In the genomic region with DNA sequence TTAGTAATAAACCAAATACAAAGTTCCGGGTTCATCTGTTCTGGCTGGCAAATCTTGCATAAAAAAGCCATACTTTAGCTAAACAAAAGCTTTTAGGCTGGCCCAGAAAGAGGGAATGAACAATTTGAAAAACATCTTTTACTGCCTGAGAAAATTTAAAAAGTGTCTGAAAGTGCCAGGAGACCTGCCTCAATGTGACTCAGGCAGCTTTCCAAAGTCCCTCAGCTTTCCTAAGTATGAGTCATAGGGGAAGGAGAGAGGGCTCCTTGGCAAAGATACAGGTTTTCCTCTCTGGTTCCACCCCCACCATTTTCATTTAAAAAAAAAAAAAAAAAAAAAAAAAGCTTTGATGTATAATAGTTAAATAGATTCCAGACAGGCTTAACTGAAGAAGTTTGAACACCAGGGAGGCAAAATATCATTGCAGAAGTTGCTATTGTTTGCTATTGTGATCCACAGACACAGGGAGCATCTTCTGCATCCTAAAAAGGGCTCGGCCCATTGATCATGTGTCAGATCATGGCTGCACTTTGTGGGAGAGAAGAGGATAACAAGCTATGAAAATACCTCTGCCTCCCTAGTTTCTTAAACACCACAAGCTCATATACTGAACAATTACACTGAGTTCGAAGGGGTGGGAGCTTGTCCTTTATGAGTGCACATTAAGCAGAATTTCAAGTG, we compare ENCODE assay signal across 9 cellular contexts.
DNase-seq lines count a peak whose midpoint lies in the region; ATAC-seq and TF ChIP-seq lines count a peak whose summit lies in the region.
"Had no signal": no experiment of that assay in that cellular context is flagged by ENCODE, and none has a peak within 500 bp of the region (broad histone marks: within the 10 kb centered on the region; RNA-seq: fewer than 3 reads in every experiment).

No MANE protein-coding gene starts in this region.

- H3K27ac ChIP-seq in endodermal cell (ENCODE audit: low read depth, low read length) = peak overlapping the region; percentile 40

- H3K9me3 Mint-ChIP-seq in endodermal cell (no peaks in the 10 kb centered on the region), nephron (no peaks in the 10 kb centered on the region)
- no peaks in the 10 kb centered on the region for H3K9me3 Mint-ChIP-seq in activated T-helper 17 cell treated with anti-CD3 and anti-CD28 coated beads, Interleukin-2, amount 50 U/mL, for 72 hours

- 94 to 100% methylated on average over 1 to 3 of the region's 3 CpGs for WGBS in endodermal cell (ENCODE audit: insufficient coverage in 1 of 2, insufficient read length in 1 of 2), 2 experiments

- H3K27ac Mint-ChIP-seq in endodermal cell = no peak overlapping the region
- peak overlapping the region; percentile 60 to 74 (median 63) for H3K27ac Mint-ChIP-seq in nephron
- H3K27ac Mint-ChIP-seq in activated T-helper 17 cell treated with anti-CD3 and anti-CD28 coated beads, Interleukin-2, amount 50 U/mL, for 72 hours = no peak overlapping the region

- H3K27me3 ChIP-seq in endodermal cell (ENCODE audit: control insufficient read depth, insufficient read depth, low read length, poor library complexity, severe bottlenecking) = no peaks in the 10 kb centered on the region

- H3K4me1 Mint-ChIP-seq in endodermal cell (peaks cover 31% of the 10 kb centered on the region), nephron (peaks cover 57% of the 10 kb centered on the region)
- peaks cover 19% of the 10 kb centered on the region for H3K4me1 Mint-ChIP-seq in activated T-helper 17 cell treated with anti-CD3 and anti-CD28 coated beads, Interleukin-2, amount 50 U/mL, for 72 hours

- H3K27me3 Mint-ChIP-seq in endodermal cell (ENCODE audit: insufficient read depth) (no peaks in the 10 kb centered on the region), nephron (ENCODE audit: low read depth) (no peaks in the 10 kb centered on the region)
- H3K27me3 Mint-ChIP-seq in activated T-helper 17 cell treated with anti-CD3 and anti-CD28 coated beads, Interleukin-2, amount 50 U/mL, for 72 hours = no peaks in the 10 kb centered on the region

- H3K36me3 ChIP-seq in endodermal cell (ENCODE audit: control insufficient read depth, insufficient read depth, low read length) = no peaks in the 10 kb centered on the region

- in situ Hi-C loops in GM13976 (cut with MboI; ENCODE audit: low sequenced_read_pairs, unreplicated experiment) = no loop called here

- peak; percentile 72 for DNase-seq in Ammon's horn (ENCODE audit: low spot score)
- DNase-seq in NCI-H2171 treated with DMSO at 0.1 percent for 48 hours (lab: John Stamatoyannopoulos, UW) = peak; percentile 51
- DNase-seq in endodermal cell = no peak
- DNase-seq in stimulated activated naive CD8-positive, alpha-beta T cell treated with anti-CD3 and anti-CD28 coated beads, Interleukin-15, Interleukin-2, amounts not matched to agents 100 U/mL and 50 U/mL, for 24 hours = no peak
- DNase-seq in NOMO-1 treated with dmso at 0.1 percent for 144 hours (lab: John Stamatoyannopoulos, UW; ENCODE audit: unreplicated experiment) = no peak
- no peak for DNase-seq in GM13976 (ENCODE audit: low spot score)
- DNase-seq: NCI-H2081 had no signal

- no peak overlapping the region for H3K4me3 ChIP-seq in endodermal cell (ENCODE audit: low read length)

- H3K4me1 ChIP-seq in endodermal cell (ENCODE audit: control insufficient read depth, insufficient read depth, low read length) = peaks cover 6% of the 10 kb centered on the region

- H3K9me3 ChIP-seq in endodermal cell (ENCODE audit: control insufficient read depth, low read length) = no peaks in the 10 kb centered on the region

- H3K9ac ChIP-seq in endodermal cell (ENCODE audit: extremely low read depth, low read length, poor library complexity, severe bottlenecking) = no peak overlapping the region

- H3K4me3 Mint-ChIP-seq in endodermal cell (no peak overlapping the region), nephron (no peak overlapping the region)
- no peak overlapping the region for H3K4me3 Mint-ChIP-seq in activated T-helper 17 cell treated with anti-CD3 and anti-CD28 coated beads, Interleukin-2, amount 50 U/mL, for 72 hours

- TF ChIP-seq CTCF in endodermal cell (conservative IDR thresholded peaks at IDR 0.05) (no peak), nephron (IDR thresholded peaks at IDR 0.05; ENCODE audit: unreplicated experiment in 3 of 3) (no peak), GM13976 (IDR thresholded peaks at IDR 0.05; ENCODE audit: borderline replicate concordance, control extremely low read depth, extremely low read depth, insufficient read depth, missing control alignments) (no peak)

- H3K36me3 Mint-ChIP-seq in endodermal cell (ENCODE audit: low read depth) (no peaks in the 10 kb centered on the region), nephron (ENCODE audit: low read depth) (peaks cover 3% of the 10 kb centered on the region)
- H3K36me3 Mint-ChIP-seq in activated T-helper 17 cell treated with anti-CD3 and anti-CD28 coated beads, Interleukin-2, amount 50 U/mL, for 72 hours (ENCODE audit: low read depth) = peaks cover 19% of the 10 kb centered on the region

- no peak for ATAC-seq in stimulated activated naive CD8-positive, alpha-beta T cell treated with anti-CD3 and anti-CD28 coated beads, Interleukin-15, Interleukin-2, amounts not matched to agents 100 U/mL and 50 U/mL, for 24 hours
- ATAC-seq in activated T-helper 17 cell treated with anti-CD3 and anti-CD28 coated beads, Interleukin-2, amount 50 U/mL, for 72 hours (replicated peaks) = no peak

Comparison
In these comparisons a context has a peak if more than half of its experiments do, and no peak if none do; other contexts are left out.
1. DNase-seq: peak in Ammon's horn (single experiment) and NCI-H2171 treated with DMSO at 0.1 percent for 48 hours (single experiment); none in endodermal cell (single experiment), stimulated activated naive CD8-positive, alpha-beta T cell treated with anti-CD3 and anti-CD28 coated beads, Interleukin-15, Interleukin-2, amounts not matched to agents 100 U/mL and 50 U/mL, for 24 hours (single experiment), NOMO-1 treated with dmso at 0.1 percent for 144 hours (single experiment) and GM13976 (single experiment).
2. H3K27ac Mint-ChIP-seq: peak in nephron (3 of 3); none in endodermal cell (single experiment) and activated T-helper 17 cell treated with anti-CD3 and anti-CD28 coated beads, Interleukin-2, amount 50 U/mL, for 72 hours (single experiment).